ENCODE assay signal across 8 cellular contexts in genomic region chr14:49867831-49868719, GRCh38. TPM values are rescaled to one million over a fixed set of nuclear protein-coding genes. Genes with fewer than 3 reads are reported as not detected.
DNase-seq lines count a peak whose midpoint lies in the region; ATAC-seq and TF ChIP-seq lines count a peak whose summit lies in the region.

No MANE protein-coding gene starts in this region.

- peak; percentile 86 for ATAC-seq in GM21447 (IDR thresholded peaks at IDR 0.05; ENCODE audit: unreplicated experiment)

- H3K36me3 Mint-ChIP-seq in endodermal cell (ENCODE audit: low read depth) (no peaks in the 10 kb centered on the region), mesothelial cell of epicardium (no peaks in the 10 kb centered on the region)

- H3K4me3 Mint-ChIP-seq in endodermal cell (peak overlapping the region; percentile 81), mesothelial cell of epicardium (peak overlapping the region; percentile 79)

- H3K27ac ChIP-seq in HUES48 (ENCODE audit: low read depth, low read length), result peak overlapping the region; percentile 88
- H3K27ac ChIP-seq in endodermal cell (ENCODE audit: low read depth, low read length), result peak overlapping the region; percentile 80

- peak overlapping the region; percentile 64; the same call in 1 of the 2 replicates for H3K9ac ChIP-seq in HUES48 (ENCODE audit: low read depth, low read length)
- H3K9ac ChIP-seq in endodermal cell (ENCODE audit: extremely low read depth, low read length, poor library complexity, severe bottlenecking), result peak overlapping the region; percentile 72

- H3K4me1 ChIP-seq in HUES48 (ENCODE audit: control insufficient read depth, insufficient read depth, low read length) (peaks cover 10% of the 10 kb centered on the region; the same call in 1 of the 2 replicates), endodermal cell (ENCODE audit: control insufficient read depth, insufficient read depth, low read length) (no peaks in the 10 kb centered on the region)

- no peaks in the 10 kb centered on the region for H3K27me3 ChIP-seq in HUES48 (ENCODE audit: control insufficient read depth, insufficient read depth, low read length)
- H3K27me3 ChIP-seq in endodermal cell (ENCODE audit: control insufficient read depth, insufficient read depth, low read length, poor library complexity, severe bottlenecking), result peaks cover 6% of the 10 kb centered on the region

- peaks cover 4% of the 10 kb centered on the region for H3K27me3 Mint-ChIP-seq in endodermal cell (ENCODE audit: insufficient read depth)
- no peaks in the 10 kb centered on the region for H3K27me3 Mint-ChIP-seq in mesothelial cell of epicardium (ENCODE audit: low read depth)

- TF ChIP-seq CTCF in endodermal cell (conservative IDR thresholded peaks at IDR 0.05), result no peak
- TF ChIP-seq CTCF in mesothelial cell of epicardium (IDR thresholded peaks at IDR 0.05; ENCODE audit: unreplicated experiment), result no peak

- H3K36me3 ChIP-seq in HUES48 (ENCODE audit: control insufficient read depth, insufficient read depth, low read length) (no peaks in the 10 kb centered on the region), endodermal cell (ENCODE audit: control insufficient read depth, insufficient read depth, low read length) (no peaks in the 10 kb centered on the region)

- no peaks in the 10 kb centered on the region for H3K9me3 Mint-ChIP-seq in endodermal cell
- H3K9me3 Mint-ChIP-seq in mesothelial cell of epicardium, result no peaks in the 10 kb centered on the region

- H3K4me3 ChIP-seq in HUES48 (ENCODE audit: low read depth, low read length) (peak overlapping the region; percentile 83), endodermal cell (ENCODE audit: low read length) (peak overlapping the region; percentile 90)

- H3K4me1 Mint-ChIP-seq in endodermal cell, result peaks cover 4% of the 10 kb centered on the region
- H3K4me1 Mint-ChIP-seq in mesothelial cell of epicardium, result peaks cover 12% of the 10 kb centered on the region

- H3K9me3 ChIP-seq in HUES48 (ENCODE audit: control insufficient read depth, insufficient read depth, low read length), result no peaks in the 10 kb centered on the region
- H3K9me3 ChIP-seq in endodermal cell (ENCODE audit: control insufficient read depth, low read length), result no peaks in the 10 kb centered on the region

- WGBS in endodermal cell (ENCODE audit: insufficient coverage in 1 of 2, insufficient read length in 1 of 2), 2 experiments, result 6 to 14% methylated on average over 28 to 52 of the region's 57 CpGs

- peak overlapping the region; percentile 97 for H3K27ac Mint-ChIP-seq in endodermal cell
- peak overlapping the region; percentile 95 for H3K27ac Mint-ChIP-seq in mesothelial cell of epicardium

- DNase-seq in D341Med (ENCODE audit: low spot score), result peak; percentile 97
- peak; percentile 96 for DNase-seq in NOMO-1 treated with dmso at 0.1 percent for 144 hours (lab: John Stamatoyannopoulos, UW; ENCODE audit: unreplicated experiment)
- peak; percentile 91 for DNase-seq in activated CD8-positive, alpha-beta memory T cell treated with anti-CD3 and anti-CD28 coated beads, Interleukin-2, amount 50 U/mL, for 1 hour (ENCODE audit: extremely low read depth)
- DNase-seq in endodermal cell, result peak; percentile 99
- peak; percentile 86 to 94 for DNase-seq in mesothelial cell of epicardium (ENCODE audit: low spot score in 2 of 2, unreplicated experiment in 2 of 2)
- DNase-seq in stimulated activated CD8-positive, alpha-beta memory T cell treated with anti-CD3 and anti-CD28 coated beads, Interleukin-15, amount 100 ng/mL, for 24 hours (ENCODE audit: low read depth), result peak; percentile 96

RNA-seq across cellular contexts. Expression of gene NEMF, which starts 15.5 kb away (rescaled TPM):
- 10 to 100 TPM; 75.1 to 82.6 TPM for total RNA-seq in endodermal cell
- 55.0 TPM for polyA plus RNA-seq in endodermal cell (2013, experiment 1 of 2)
- polyA plus RNA-seq in endodermal cell (2013, experiment 2 of 2), result 53.5 TPM
- total RNA-seq in mesothelial cell of epicardium, result 83.5 to 94.9 TPM (median 91.2 TPM) in 3 replicates

RNA-seq across cellular contexts. Expression of gene ARF6, which starts 24.8 kb away (rescaled TPM):
- total RNA-seq in endodermal cell (10 to 100 TPM; 45.2 to 46.7 TPM), mesothelial cell of epicardium (33.7 to 36.0 TPM (median 34.0 TPM) in 3 replicates)
- 33.8 TPM for polyA plus RNA-seq in endodermal cell (2013, experiment 1 of 2)
- polyA plus RNA-seq in endodermal cell (2013, experiment 2 of 2), result 35.7 TPM

Comparison
In these comparisons a context has a peak if more than half of its experiments do, and no peak if none do; other contexts are left out.
1. Peak in every context shown above with its lines: DNase-seq, ATAC-seq, H3K4me3 ChIP-seq and H3K27ac ChIP-seq.